Comparison of ENCODE assay signal across 8 cellular contexts in genomic region chr20:25408170-25408547, GRCh38. TPM values are rescaled to one million over a fixed set of nuclear protein-coding genes. Genes with fewer than 3 reads are reported as not detected.
DNase-seq lines count a peak whose midpoint lies in the region; ATAC-seq, FAIRE-seq and TF ChIP-seq lines count a peak whose summit lies in the region.

No MANE protein-coding gene starts in this region.

- FAIRE-seq in endothelial cell of umbilical vein (lab: Jason Lieb, UNC) (no peak), pancreas (lab: Jason Lieb, UNC) (no peak)

- H3K79me2 ChIP-seq in OCI-LY3 (ENCODE audit: low read length) (peaks cover 56% of the 10 kb centered on the region), endothelial cell of umbilical vein (ENCODE audit: control insufficient read depth, insufficient read depth, low read length) (peaks cover 37% of the 10 kb centered on the region)

- H3K27me3 ChIP-seq in OCI-LY3 (ENCODE audit: low read depth, low read length), result no peaks in the 10 kb centered on the region
- H3K27me3 ChIP-seq in endothelial cell of umbilical vein (ENCODE audit: control insufficient read depth in 2 of 2, insufficient read depth in 2 of 2, low read length in 2 of 2), result no peaks in the 10 kb centered on the region
- H3K27me3 ChIP-seq in pancreas, result no peaks in the 10 kb centered on the region

- intact Hi-C loops in endothelial cell of umbilical vein (cut with micrococcal nuclease), result no loop called here
- intact Hi-C loops in pancreas (cut with DNase I), result loop anchor here in 1 of 3 donors (10.0 kb wide), 1 partner anchor 113 kb away; no protein-coding TSS in a partner anchor

- H3K9me1 ChIP-seq in endothelial cell of umbilical vein (replicated peaks; ENCODE audit: control insufficient read depth, extremely low read depth, insufficient read depth, low read length), result no peaks in the 10 kb centered on the region

- H3K36me3 ChIP-seq in OCI-LY3 (replicated peaks; ENCODE audit: low read depth, low read length) (peaks cover 12% of the 10 kb centered on the region), endothelial cell of umbilical vein (ENCODE audit: control insufficient read depth in 2 of 2, extremely low read depth in 1 of 2, insufficient read depth in 2 of 2, low read length in 2 of 2) (no peaks in the 10 kb centered on the region), pancreas (no peaks in the 10 kb centered on the region)

- CTCF ChIA-PET in endothelial cell of umbilical vein (lab: Charles Lee), result interaction anchor here (1.2 to 2.0 kb wide), 5 partner anchors 9 to 414 kb away, joined by 3 to 17 read pairs (median 4); partner anchors contain the start of gene PYGB

- dilution Hi-C loops in endothelial cell of umbilical vein (cut with MboI; ENCODE audit: extremely low pct_ligation_motif_present, low sequenced_read_pairs), result no loop called here

- peaks cover 10% of the 10 kb centered on the region for H3K4me1 ChIP-seq in OCI-LY3 (ENCODE audit: low read length)
- H3K4me1 ChIP-seq in endothelial cell of umbilical vein (ENCODE audit: control insufficient read depth, extremely low read depth, insufficient read depth, low read length), result peaks cover 9% of the 10 kb centered on the region
- peaks cover 0 to 7% (median 6%) of the 10 kb centered on the region in 3 donors for H3K4me1 ChIP-seq in pancreas

- peak overlapping the region; percentile 96 for H3K4me3 ChIP-seq in OCI-LY3 (ENCODE audit: low read length)
- peak overlapping the region; percentile 54 to 96 (median 80) for H3K4me3 ChIP-seq in endothelial cell of umbilical vein (replicated peaks in 1 of 3; ENCODE audit: insufficient read depth in 1 of 3, low read depth in 1 of 3, low read length in 3 of 3)
- H3K4me3 ChIP-seq in pancreas, result peak overlapping the region; percentile 58 to 80 (median 67)

- H3K9me3 ChIP-seq in OCI-LY3 (ENCODE audit: insufficient read depth, low read length), result peaks cover 15% of the 10 kb centered on the region
- H3K9me3 ChIP-seq in endothelial cell of umbilical vein (replicated peaks; ENCODE audit: control insufficient read depth, insufficient read depth, low read length), result no peaks in the 10 kb centered on the region
- no peaks in the 10 kb centered on the region for H3K9me3 ChIP-seq in pancreas

- ATAC-seq in pancreas, result no peak

- H4K20me1 ChIP-seq in OCI-LY3 (ENCODE audit: insufficient read depth, low read length), result 0 out of 2 replicates have a peak, but pooled peaks cover 4% of the 10 kb centered on the region
- no peaks in the 10 kb centered on the region for H4K20me1 ChIP-seq in endothelial cell of umbilical vein (replicated peaks; ENCODE audit: control insufficient read depth, extremely low read depth, insufficient read depth, low read length)

- peak; percentile 23 for DNase-seq in ELR (ENCODE audit: low read depth)
- no peak for DNase-seq in endothelial cell of umbilical vein (ENCODE audit: low read depth, low spot score)
- DNase-seq in pancreas, result no peak
- no peak for DNase-seq in iPS-NIHi11 (ENCODE audit: low spot score)
- DNase-seq in OCI-M1 (lab: John Stamatoyannopoulos, UW), result no peak
- DNase-seq in NCI-H2107 (lab: John Stamatoyannopoulos, UW), result no peak
- DNase-seq in GM20000 (ENCODE audit: low spot score), result no peak

- BruUV-seq in endothelial cell of umbilical vein (replicated peaks; lab: Mats Ljungman, UMichigan), result no TSS peak

- POLR2A ChIA-PET in endothelial cell of umbilical vein (lab: Charles Lee), result no interaction called here

- peak overlapping the region; percentile 93 for H2AFZ ChIP-seq in OCI-LY3 (ENCODE audit: low read depth, low read length)
- peak overlapping the region; percentile 79 for H2AFZ ChIP-seq in endothelial cell of umbilical vein (ENCODE audit: low read depth, low read length)

- TF ChIP-seq CTCF in OCI-LY3 (IDR thresholded peaks at IDR 0.05; ENCODE audit: low read depth, low read length), result no peak
- TF ChIP-seq CTCF in endothelial cell of umbilical vein (IDR thresholded peaks at IDR 0.05; ENCODE audit: extremely low read depth in 1 of 2, insufficient read depth in 1 of 2, low read depth in 1 of 2, low read length in 2 of 2), result no peak
- TF ChIP-seq CTCF in pancreas (IDR thresholded peaks at IDR 0.05), result no peak
- no peak for TF ChIP-seq CTCF in GM20000 (IDR thresholded peaks at IDR 0.05; ENCODE audit: extremely low read depth, missing control alignments)

- WGBS in pancreas, 2 donors, result 2 to 5% methylated on average over 4 of the region's 4 CpGs

- TF ChIP-seq POLR2A in endothelial cell of umbilical vein (IDR thresholded peaks at IDR 0.05; ENCODE audit: low read depth, low read length), result no peak

- H3K4me2 ChIP-seq in OCI-LY3 (ENCODE audit: low read length) (peak overlapping the region; percentile 90), endothelial cell of umbilical vein (ENCODE audit: insufficient read depth, low read length) (peak overlapping the region; percentile 87)

- H3K9ac ChIP-seq in OCI-LY3 (ENCODE audit: low read length), result peak overlapping the region; percentile 94
- peak overlapping the region; percentile 93 for H3K9ac ChIP-seq in endothelial cell of umbilical vein (replicated peaks; ENCODE audit: extremely low read depth, insufficient read depth, low read length)

- H3K27ac ChIP-seq in OCI-LY3 (ENCODE audit: low read length) (peak overlapping the region; percentile 60), endothelial cell of umbilical vein (ENCODE audit: insufficient read depth, low read depth, low read length) (peak overlapping the region; percentile 74), pancreas (no peak overlapping the region)

TF ChIP-seq in endothelial cell of umbilical vein, 7 proteins besides CTCF, POLR2A, EP300 and RAD21:
- TF ChIP-seq EZH2 (IDR thresholded peaks at IDR 0.05; ENCODE audit: borderline replicate concordance, low read depth, low read length, severe bottlenecking) (no peak), FOS (IDR thresholded peaks at IDR 0.05; ENCODE audit: borderline replicate concordance, insufficient read depth, low read length) (no peak), POLR2AphosphoS5 (IDR thresholded peaks at IDR 0.05; ENCODE audit: insufficient read depth, low read depth, low read length) (no peak), MYC (IDR thresholded peaks at IDR 0.05; ENCODE audit: low read depth, low read length) (no peak), GATA2 (IDR thresholded peaks at IDR 0.05; ENCODE audit: insufficient read depth, insufficient read length, low read depth, low read length) (no peak), JUN (IDR thresholded peaks at IDR 0.05; ENCODE audit: borderline replicate concordance, insufficient read depth, insufficient read length, low read depth) (no peak)
- TF ChIP-seq, protein P1, sequence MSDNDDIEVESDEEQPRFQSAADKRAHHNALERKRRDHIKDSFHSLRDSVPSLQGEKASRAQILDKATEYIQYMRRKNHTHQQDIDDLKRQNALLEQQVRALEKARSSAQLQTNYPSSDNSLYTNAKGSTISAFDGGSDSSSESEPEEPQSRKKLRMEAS (IDR thresholded peaks at IDR 0.05; ENCODE audit: insufficient read depth, insufficient read length), result no peak

RNA-seq across cellular contexts. Expression of gene GINS1, which starts 0.7 kb away (rescaled TPM):
- total RNA-seq in endothelial cell of umbilical vein, result 19.4 and 26.3 TPM in 2 replicates
- 6.4 and 8.2 TPM in 2 replicates for polyA plus RNA-seq in endothelial cell of umbilical vein
- polyA plus RNA-seq in endothelial cell of umbilical vein (2011; cell fraction: cytosol; rRNA removed), result 7.7 and 9.3 TPM in 2 replicates
- polyA plus RNA-seq in endothelial cell of umbilical vein (2011; cell fraction: nucleus; rRNA removed), result 6.5 and 10.0 TPM in 2 replicates
- polyA plus RNA-seq in endothelial cell of umbilical vein (2012), result 7.3 and 12.2 TPM in 2 replicates
- polyA minus RNA-seq in endothelial cell of umbilical vein, result 6.9 and 9.3 TPM in 2 replicates
- polyA minus RNA-seq in endothelial cell of umbilical vein (2011; cell fraction: cytosol; rRNA and poly(A)+ RNA removed), result 15.4 TPM
- 3.4 and 7.7 TPM in 2 replicates for polyA minus RNA-seq in endothelial cell of umbilical vein (2011; cell fraction: nucleus; rRNA and poly(A)+ RNA removed)
- under 1 TPM; 0.32 to 0.98 (median 0.50) TPM for total RNA-seq in pancreas
- under 1 TPM; 0.46 to 0.52 TPM for polyA plus RNA-seq in pancreas

RNA-seq across cellular contexts. Expression of gene ABHD12, which starts 17.5 kb away (rescaled TPM):
- 36.0 and 39.6 TPM in 2 replicates for total RNA-seq in endothelial cell of umbilical vein
- 18.4 and 19.2 TPM in 2 replicates for polyA plus RNA-seq in endothelial cell of umbilical vein
- 16.2 and 18.2 TPM in 2 replicates for polyA plus RNA-seq in endothelial cell of umbilical vein (2011; cell fraction: cytosol; rRNA removed)
- polyA plus RNA-seq in endothelial cell of umbilical vein (2011; cell fraction: nucleus; rRNA removed), result 17.3 and 19.1 TPM in 2 replicates
- polyA plus RNA-seq in endothelial cell of umbilical vein (2012), result 39.0 and 46.9 TPM in 2 replicates
- 23.3 and 42.7 TPM in 2 replicates for polyA minus RNA-seq in endothelial cell of umbilical vein
- polyA minus RNA-seq in endothelial cell of umbilical vein (2011; cell fraction: cytosol; rRNA and poly(A)+ RNA removed), result 11.3 TPM
- polyA minus RNA-seq in endothelial cell of umbilical vein (2011; cell fraction: nucleus; rRNA and poly(A)+ RNA removed), result 13.6 and 13.9 TPM in 2 replicates
- 10 to 100 TPM; 44.4 to 73.0 (median 53.9) TPM for total RNA-seq in pancreas
- 10 to 100 TPM; 55.9 to 64.3 TPM for polyA plus RNA-seq in pancreas

Comparison
In these comparisons a context has a peak if more than half of its experiments do, and no peak if none do; other contexts are left out.
1. H3K27ac ChIP-seq: peak in OCI-LY3 (single experiment) and endothelial cell of umbilical vein (single experiment); none in pancreas (0 of 4).
2. RNA of gene GINS1, which starts 0.7 kb away (total RNA-seq): 19.4 to 26.3 TPM in endothelial cell of umbilical vein; 0.32 to 0.98 TPM in pancreas; every median in the first group is over 10 times any median in the second.
3. Peak in every context shown above with its lines, with median percentiles within 50 percentile points of each other: H3K4me3 ChIP-seq.